In genomic region chr5:43602456-43602817, GRCh38 we compare ENCODE assay signal across 8 cellular contexts. TPM values are rescaled to one million over a fixed set of nuclear protein-coding genes. Genes with fewer than 3 reads are reported as not detected.
DNase-seq lines count a peak whose midpoint lies in the region; ATAC-seq, FAIRE-seq and TF ChIP-seq lines count a peak whose summit lies in the region.

No MANE protein-coding gene starts in this region.

- peaks cover 47% of the 10 kb centered on the region for H3K79me2 ChIP-seq in ACC112 (ENCODE audit: control insufficient read depth, insufficient read depth, low read length, unreplicated experiment)

- TF ChIP-seq POLR2A in GM12891 (IDR thresholded peaks at IDR 0.05; ENCODE audit: low read depth, low read length): no peak
- peak in 1 of 2 donors; percentile 19 for TF ChIP-seq POLR2A in gastroesophageal sphincter (IDR thresholded peaks at IDR 0.05)

- WGBS in gastroesophageal sphincter (ENCODE audit: low coverage in 1 of 2), 2 donors: 0% methylated on average over 3 to 8 of the region's 9 CpGs

- H3K27ac ChIP-seq in ACC112 (ENCODE audit: low read depth, low read length) (peak overlapping the region; percentile 30), gastroesophageal sphincter (peak overlapping the region; percentile 77 to 90 (median 86))

- no peak for TF ChIP-seq CTCF in gastroesophageal sphincter (IDR thresholded peaks at IDR 0.05)

- peak overlapping the region; percentile 97 for H3K4me3 ChIP-seq in ACC112 (ENCODE audit: low read depth, low read length)
- peak overlapping the region; percentile 74 to 77 for H3K4me3 ChIP-seq in gastroesophageal sphincter
- H3K4me3 ChIP-seq in neuron (ENCODE audit: low read length): peak overlapping the region; percentile 96

- peak; percentile 84 for FAIRE-seq in GM12891 (lab: Jason Lieb, UNC)

- H3K27me3 ChIP-seq in ACC112 (ENCODE audit: insufficient read depth, low read length): no peaks in the 10 kb centered on the region
- H3K27me3 ChIP-seq in gastroesophageal sphincter: no peaks in the 10 kb centered on the region
- no peaks in the 10 kb centered on the region for H3K27me3 ChIP-seq in neuron (ENCODE audit: insufficient read depth, low read length)

- H3K4me1 ChIP-seq in ACC112 (ENCODE audit: control insufficient read depth, insufficient read depth, low read length, unreplicated experiment) (peaks cover 13% of the 10 kb centered on the region), gastroesophageal sphincter (peaks cover 0 to 41% (median 5%) of the 10 kb centered on the region in 3 donors), neuron (ENCODE audit: insufficient read depth, low read length) (peaks cover 17% of the 10 kb centered on the region)

- 0 out of 2 replicates have a peak, but pooled peaks cover 3% of the 10 kb centered on the region for H3K36me3 ChIP-seq in ACC112 (ENCODE audit: insufficient read depth, low read length)
- H3K36me3 ChIP-seq in gastroesophageal sphincter: peaks cover 0 to 8% of the 10 kb centered on the region in 2 donors
- peaks cover 5% of the 10 kb centered on the region for H3K36me3 ChIP-seq in neuron (ENCODE audit: insufficient read depth, low read length)

- H2AFZ ChIP-seq in ACC112 (ENCODE audit: low read length, unreplicated experiment) (peak overlapping the region; percentile 99), neuron (ENCODE audit: low read depth, low read length) (peak overlapping the region; percentile 84)

- DNase-seq in GM12891 (ENCODE audit: insufficient read length, low spot score) (peak; percentile 13), NCI-H774 (lab: John Stamatoyannopoulos, UW) (peak; percentile 53)
- DNase-seq in activated naive CD4-positive, alpha-beta T cell treated with anti-CD3 and anti-CD28 coated beads, Interleukin-2, amount 50 U/mL, for 16 hours: peak; percentile 14

- H3K9me3 ChIP-seq in gastroesophageal sphincter: no peaks in the 10 kb centered on the region
- no peaks in the 10 kb centered on the region for H3K9me3 ChIP-seq in neuron (ENCODE audit: low read length)

- no peak for TF ChIP-seq EP300 in gastroesophageal sphincter (IDR thresholded peaks at IDR 0.05)

- ATAC-seq in HG03432 (IDR thresholded peaks at IDR 0.05; ENCODE audit: unreplicated experiment): peak; percentile 19
- ATAC-seq in gastroesophageal sphincter: peak; percentile 66
- ATAC-seq in GM18520 (IDR thresholded peaks at IDR 0.05; ENCODE audit: unreplicated experiment): no peak

TF ChIP-seq in GM12891, 5 proteins besides CTCF, POLR2A, EP300 and RAD21:
- TF ChIP-seq PAX5 (IDR thresholded peaks at IDR 0.05; ENCODE audit: insufficient read depth, low read length, severe bottlenecking): no peak
- TF ChIP-seq TAF1 (IDR thresholded peaks at IDR 0.05; ENCODE audit: low read depth, low read length): no peak
- TF ChIP-seq SPI1 (IDR thresholded peaks at IDR 0.05; ENCODE audit: low read depth, low read length): no peak
- TF ChIP-seq POU2F2 (IDR thresholded peaks at IDR 0.05; ENCODE audit: low read depth, low read length): no peak
- TF ChIP-seq POLR2AphosphoS5 (IDR thresholded peaks at IDR 0.05; ENCODE audit: low read depth, low read length): no peak; the same call in 1 of the 2 replicates

RNA-seq across cellular contexts. Expression of gene NNT, which starts 0.5 kb away (rescaled TPM):
- 25.3 TPM for polyA plus RNA-seq in GM12891 (2012; ENCODE audit: low read depth, missing spikeins)
- 10 to 100 TPM; 52.0 to 91.1 (median 74.3) TPM for total RNA-seq in gastroesophageal sphincter

RNA-seq across cellular contexts. Expression of gene PAIP1, which starts 45.6 kb away (rescaled TPM):
- 31.6 TPM for polyA plus RNA-seq in GM12891 (2012; ENCODE audit: low read depth, missing spikeins)
- 100 to 1,000 TPM in 2 of 4 donors, 10 to 100 TPM in 2; 86.3 to 127 (median 107) TPM for total RNA-seq in gastroesophageal sphincter
